In genomic region chr7:114819629-114820362, GRCh38 we compare ENCODE assay signal across 13 cellular contexts.
DNase-seq lines count a peak whose midpoint lies in the region; ATAC-seq and TF ChIP-seq lines count a peak whose summit lies in the region.
"Had no signal": no experiment of that assay in that cellular context is flagged by ENCODE, and none has a peak within 500 bp of the region (broad histone marks: within the 10 kb centered on the region; RNA-seq: fewer than 3 reads in every experiment).

No MANE protein-coding gene starts in this region.

- peaks cover 0 to 5% of the 10 kb centered on the region in 2 donors for H3K4me1 ChIP-seq in uterus

- no peak for ATAC-seq in GM21528 (IDR thresholded peaks at IDR 0.05; ENCODE audit: low FRiP score, unreplicated experiment)
- ATAC-seq: activated naive CD8-positive, alpha-beta T cell treated with anti-CD3 and anti-CD28 coated beads, Interleukin-2, amount 50 U/mL, for 24 hours had no signal

- DNase-seq in DMS53 (lab: John Stamatoyannopoulos, UW) (peak; percentile 34), DMS53 treated with DMSO at 0.1 percent for 48 hours (lab: John Stamatoyannopoulos, UW; ENCODE audit: unreplicated experiment) (no peak), amniotic epithelial cell (ENCODE audit: low read depth) (peak; percentile 98), hepatic stellate cell (ENCODE audit: low spot score) (peak; percentile 6), uterus (peak in 1 of 2 donors; percentile 41), NCI-H748 treated with DMSO at 0.1 percent for 48 hours (lab: John Stamatoyannopoulos, UW) (no peak)
- no peak for DNase-seq in stimulated activated CD4-positive, alpha-beta T cell treated with anti-CD3 and anti-CD28 coated beads, Interleukin-4, amount 100 ng/mL, for 1 hour
- DNase-seq: activated CD4-positive, alpha-beta T cell treated with anti-CD3 and anti-CD28 coated beads for 1 hour; activated naive CD8-positive, alpha-beta T cell treated with anti-CD3 and anti-CD28 coated beads, Interleukin-2, amount 50 U/mL, for 24 hours; NCI-H1930; retina had no signal

- intact Hi-C loops in uterus (cut with DNase I; ENCODE audit: low total_unique reads) = no loop called here

- no peak for TF ChIP-seq CTCF in uterus (IDR thresholded peaks at IDR 0.05)

- no peak for TF ChIP-seq POLR2A in uterus (IDR thresholded peaks at IDR 0.05)

- no peak overlapping the region for H3K4me3 ChIP-seq in uterus

- peak overlapping the region; percentile 30 to 48 for H3K27ac ChIP-seq in uterus
- H3K27ac ChIP-seq: 22Rv1 had no signal

- no peaks in the 10 kb centered on the region for H3K27me3 ChIP-seq in uterus

- no peaks in the 10 kb centered on the region for H3K9me3 ChIP-seq in uterus

- no peaks in the 10 kb centered on the region for H3K36me3 ChIP-seq in uterus

Comparison
In these comparisons a context has a peak if more than half of its experiments do, and no peak if none do; other contexts are left out.
1. DNase-seq: peak in DMS53 (single experiment), amniotic epithelial cell (single experiment) and hepatic stellate cell (single experiment); none in DMS53 treated with DMSO at 0.1 percent for 48 hours (single experiment), NCI-H748 treated with DMSO at 0.1 percent for 48 hours (single experiment) and stimulated activated CD4-positive, alpha-beta T cell treated with anti-CD3 and anti-CD28 coated beads, Interleukin-4, amount 100 ng/mL, for 1 hour (single experiment).